In the genomic region with DNA sequence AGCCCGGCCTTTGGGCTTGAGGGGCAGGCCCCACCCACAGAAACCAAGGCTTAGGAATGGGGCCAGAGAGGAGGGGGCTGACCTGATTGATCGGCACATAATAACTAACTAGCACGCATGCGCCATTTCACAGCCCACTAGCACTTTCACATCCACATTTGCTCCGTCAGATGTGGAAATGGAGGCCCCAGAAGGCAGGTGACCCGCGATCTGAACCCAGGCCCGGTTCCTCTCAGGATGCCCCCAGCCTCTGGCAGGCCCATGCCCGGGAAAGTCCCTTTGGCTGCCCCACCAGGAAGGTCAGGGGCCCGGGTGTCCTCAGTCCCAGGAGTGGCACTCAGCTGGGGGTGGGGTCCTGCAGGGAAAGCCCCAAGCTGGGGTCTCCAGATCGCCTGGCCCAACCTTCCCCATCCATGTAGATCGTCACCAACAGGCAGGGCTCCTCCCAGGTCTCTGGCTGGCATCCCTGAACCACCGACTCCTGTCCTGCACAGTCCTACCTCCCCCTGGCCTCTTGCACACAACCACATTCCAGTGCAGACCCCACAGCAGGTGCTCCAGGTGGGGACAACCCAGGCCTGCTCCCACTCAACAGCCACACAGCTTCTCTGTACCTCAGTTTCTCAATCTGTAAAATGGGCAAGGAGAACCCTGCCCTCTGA, we compare ENCODE assay signal across 1 cellular context.
TF ChIP-seq lines count a peak whose summit lies in the region.

No MANE protein-coding gene starts in this region.

TF ChIP-seq in SK-N-SH, 30 proteins besides CTCF, POLR2A, EP300 and RAD21 (continued from another document):
- TF ChIP-seq GATA2 (CRISPR knock-in tag; IDR thresholded peaks at IDR 0.05), result no peak
- TF ChIP-seq FOSL2 (IDR thresholded peaks at IDR 0.05; ENCODE audit: borderline replicate concordance, low read depth), result no peak
